17 cellular contexts compared by ENCODE assay signal in the genomic region with DNA sequence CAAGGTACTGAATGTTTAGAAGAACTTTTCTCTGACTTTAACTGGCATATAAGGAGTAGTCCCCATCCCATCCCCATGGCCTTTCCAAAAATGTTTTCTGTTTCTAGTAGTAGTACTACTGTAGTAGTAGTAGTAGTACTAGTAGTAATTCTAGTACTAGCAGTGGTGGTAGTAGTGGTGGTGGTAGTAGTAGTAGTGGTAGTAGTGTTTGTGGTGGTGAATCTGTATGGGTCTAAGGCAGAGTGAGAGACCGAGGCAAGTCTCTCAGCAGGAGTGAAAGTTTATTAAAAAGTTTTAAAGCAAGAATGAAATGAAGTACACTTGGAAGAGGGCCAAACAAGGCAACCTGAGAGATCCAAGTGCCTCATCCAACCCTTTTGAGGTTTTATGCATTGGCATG.
A peak's percentile ranks its signal among the peaks of the same experiment; 100 is the strongest.
DNase-seq lines count a peak whose midpoint lies in the region; ATAC-seq and TF ChIP-seq lines count a peak whose summit lies in the region.
"Had no signal": no experiment of that assay in that cellular context is flagged by ENCODE, and none has a peak within 500 bp of the region (broad histone marks: within the 10 kb centered on the region; RNA-seq: fewer than 3 reads in every experiment).

No MANE protein-coding gene starts in this region.

- peaks cover 6% of the 10 kb centered on the region for H3K4me1 Mint-ChIP-seq in stimulated activated naive CD8-positive, alpha-beta T cell treated with anti-CD3 and anti-CD28 coated beads, Interleukin-15, Interleukin-2, amounts not matched to agents 100 ng/mL and 50 ng/mL, for 24 hours (ENCODE audit: low read depth)
- peaks cover 11% of the 10 kb centered on the region for H3K4me1 Mint-ChIP-seq in stimulated activated naive CD8-positive, alpha-beta T cell treated with anti-CD3 and anti-CD28 coated beads, Interleukin-15, amount 100 ng/mL, for 72 hours
- H3K4me1 Mint-ChIP-seq: B cell had no signal

- no peak overlapping the region for H3K4me3 Mint-ChIP-seq in stimulated activated naive CD8-positive, alpha-beta T cell treated with anti-CD3 and anti-CD28 coated beads, Interleukin-15, Interleukin-2, amounts not matched to agents 100 ng/mL and 50 ng/mL, for 24 hours
- no peak overlapping the region for H3K4me3 Mint-ChIP-seq in stimulated activated naive CD8-positive, alpha-beta T cell treated with anti-CD3 and anti-CD28 coated beads, Interleukin-15, amount 100 ng/mL, for 72 hours
- H3K4me3 Mint-ChIP-seq: B cell; CD4-positive, alpha-beta T cell; HFFc6 had no signal

- peaks cover 9% of the 10 kb centered on the region for H3K9me3 Mint-ChIP-seq in stimulated activated naive CD8-positive, alpha-beta T cell treated with anti-CD3 and anti-CD28 coated beads, Interleukin-15, Interleukin-2, amounts not matched to agents 100 ng/mL and 50 ng/mL, for 24 hours
- peaks cover 13 to 18% of the 10 kb centered on the region in 2 donors for H3K9me3 Mint-ChIP-seq in stimulated activated naive CD8-positive, alpha-beta T cell treated with anti-CD3 and anti-CD28 coated beads, Interleukin-15, amount 100 ng/mL, for 72 hours

- TF ChIP-seq CTCF in choroid plexus epithelial cell (conservative IDR thresholded peaks at IDR 0.05; ENCODE audit: low read depth, low read length): no peak

- H3K27me3 Mint-ChIP-seq in stimulated activated naive CD8-positive, alpha-beta T cell treated with anti-CD3 and anti-CD28 coated beads, Interleukin-15, Interleukin-2, amounts not matched to agents 100 ng/mL and 50 ng/mL, for 24 hours: no peaks in the 10 kb centered on the region
- no peaks in the 10 kb centered on the region for H3K27me3 Mint-ChIP-seq in stimulated activated naive CD8-positive, alpha-beta T cell treated with anti-CD3 and anti-CD28 coated beads, Interleukin-15, amount 100 ng/mL, for 72 hours
- H3K27me3 Mint-ChIP-seq: B cell; CD4-positive, alpha-beta T cell had no signal

- peaks cover 23% of the 10 kb centered on the region for H3K36me3 Mint-ChIP-seq in stimulated activated naive CD8-positive, alpha-beta T cell treated with anti-CD3 and anti-CD28 coated beads, Interleukin-15, Interleukin-2, amounts not matched to agents 100 ng/mL and 50 ng/mL, for 24 hours (ENCODE audit: low read depth)

- peak overlapping the region; percentile 42 for H3K27ac Mint-ChIP-seq in stimulated activated naive CD8-positive, alpha-beta T cell treated with anti-CD3 and anti-CD28 coated beads, Interleukin-15, Interleukin-2, amounts not matched to agents 100 ng/mL and 50 ng/mL, for 24 hours
- no peak overlapping the region for H3K27ac Mint-ChIP-seq in stimulated activated naive CD8-positive, alpha-beta T cell treated with anti-CD3 and anti-CD28 coated beads, Interleukin-15, amount 100 ng/mL, for 72 hours
- H3K27ac Mint-ChIP-seq: B cell; CD4-positive, alpha-beta T cell; HFFc6 had no signal

- DNase-seq in DMS 273 (lab: John Stamatoyannopoulos, UW; ENCODE audit: unreplicated experiment): peak; percentile 14
- no peak for DNase-seq in DMS 273 treated with DMSO at 0.1 percent for 48 hours (lab: John Stamatoyannopoulos, UW)
- no peak for DNase-seq in stimulated activated naive CD8-positive, alpha-beta T cell treated with anti-CD3 and anti-CD28 coated beads, Interleukin-15, Interleukin-2, amounts not matched to agents 100 U/mL and 50 U/mL, for 24 hours
- DNase-seq in choroid plexus epithelial cell (ENCODE audit: low read depth): peak; percentile 14
- no peak for DNase-seq in stimulated activated naive CD8-positive, alpha-beta T cell treated with anti-CD3 and anti-CD28 coated beads, Interleukin-15, amount 100 ng/mL, for 72 hours
- DNase-seq: C1 segment of cervical spinal cord; Calu3; CD4-positive, alpha-beta T cell; DMS153; EL; HFFc6 had no signal

- ATAC-seq in stimulated activated naive CD8-positive, alpha-beta T cell treated with anti-CD3 and anti-CD28 coated beads, Interleukin-15, Interleukin-2, amounts not matched to agents 100 U/mL and 50 U/mL, for 24 hours: no peak
- ATAC-seq in stimulated activated naive CD8-positive, alpha-beta T cell treated with anti-CD3 and anti-CD28 coated beads, Interleukin-15, amount 100 ng/mL, for 72 hours: peak; percentile 91
- ATAC-seq in GM21737 (IDR thresholded peaks at IDR 0.05; ENCODE audit: unreplicated experiment) (no peak), GM18519 (IDR thresholded peaks at IDR 0.05; ENCODE audit: low FRiP score, unreplicated experiment) (no peak)
- ATAC-seq: HepG2 had no signal

- H3K4me3 ChIP-seq in choroid plexus epithelial cell (ENCODE audit: low read depth, low read length): no peak overlapping the region
- H3K4me3 ChIP-seq: HAP-1 had no signal

Comparison
In these comparisons a context has a peak if more than half of its experiments do, and no peak if none do; other contexts are left out.
1. DNase-seq: peak in DMS 273 (single experiment) and choroid plexus epithelial cell (single experiment); none in DMS 273 treated with DMSO at 0.1 percent for 48 hours (single experiment), stimulated activated naive CD8-positive, alpha-beta T cell treated with anti-CD3 and anti-CD28 coated beads, Interleukin-15, Interleukin-2, amounts not matched to agents 100 U/mL and 50 U/mL, for 24 hours (single experiment) and stimulated activated naive CD8-positive, alpha-beta T cell treated with anti-CD3 and anti-CD28 coated beads, Interleukin-15, amount 100 ng/mL, for 72 hours (0 of 2).